In genomic region chr7:106895246-106895864, GRCh38 we compare ENCODE assay signal across 10 cellular contexts. TPM values are rescaled to one million over a fixed set of nuclear protein-coding genes. Genes with fewer than 3 reads are reported as not detected.
DNase-seq lines count a peak whose midpoint lies in the region; ATAC-seq, FAIRE-seq and TF ChIP-seq lines count a peak whose summit lies in the region.
"Had no signal": no experiment of that assay in that cellular context is flagged by ENCODE, and none has a peak within 500 bp of the region (broad histone marks: within the 10 kb centered on the region; RNA-seq: fewer than 3 reads in every experiment).

No MANE protein-coding gene starts in this region.

- no peak overlapping the region for H3K9ac ChIP-seq in colonic mucosa (ENCODE audit: low read depth in 2 of 2, low read length in 2 of 2)

- 78 to 85% (median 79%) methylated on average over 4 of the region's 4 CpGs for WGBS in small intestine, 3 donors

- H3K9me3 Mint-ChIP-seq in CD8-positive, alpha-beta memory T cell, result peaks cover 0 to 5% (median 3%) of the 10 kb centered on the region in 5 donors

- POLR2A ChIA-PET in CD8-positive, alpha-beta memory T cell (lab: Charles Lee), result no interaction called here

- no peak overlapping the region for H3K4me3 ChIP-seq in colonic mucosa
- no peak overlapping the region for H3K4me3 ChIP-seq in left ventricle myocardium inferior
- H3K4me3 ChIP-seq in small intestine (ENCODE audit: low read depth in 1 of 2, low read length in 2 of 2), result no peak overlapping the region
- H3K4me3 ChIP-seq in CD8-positive, alpha-beta memory T cell (ENCODE audit: low read length), result no peak overlapping the region

- peak; percentile 17 for DNase-seq in colonic mucosa
- no peak for DNase-seq in left ventricle myocardium inferior
- no peak for DNase-seq in small intestine
- DNase-seq in CD8-positive, alpha-beta memory T cell, result no peak
- no peak for DNase-seq in SHP77 treated with DMSO at 0.1 percent for 48 hours (lab: John Stamatoyannopoulos, UW)
- DNase-seq: left cardiac atrium had no signal

- no peaks in the 10 kb centered on the region for H3K9me3 ChIP-seq in colonic mucosa
- peaks cover 23% of the 10 kb centered on the region for H3K9me3 ChIP-seq in left ventricle myocardium inferior (replicated peaks)
- no peaks in the 10 kb centered on the region for H3K9me3 ChIP-seq in small intestine (ENCODE audit: control insufficient read depth, low read depth)
- no peaks in the 10 kb centered on the region for H3K9me3 ChIP-seq in CD8-positive, alpha-beta memory T cell (ENCODE audit: low read length)

- no peaks in the 10 kb centered on the region for H3K27me3 Mint-ChIP-seq in CD8-positive, alpha-beta memory T cell
- H3K27me3 Mint-ChIP-seq: activated naive CD4-positive, alpha-beta T cell treated with anti-CD3 and anti-CD28 coated beads, Interleukin-2, amount 50 U/mL, for 24 hours had no signal

- H3K27ac Mint-ChIP-seq in CD8-positive, alpha-beta memory T cell, result peak overlapping the region in 4 of 8 donors; percentile 37 to 71 (median 54)
- H3K27ac Mint-ChIP-seq: activated naive CD4-positive, alpha-beta T cell treated with anti-CD3 and anti-CD28 coated beads, Interleukin-2, amount 50 U/mL, for 24 hours had no signal

- no peak overlapping the region for H3K4me3 Mint-ChIP-seq in CD8-positive, alpha-beta memory T cell
- H3K4me3 Mint-ChIP-seq: activated naive CD4-positive, alpha-beta T cell treated with anti-CD3 and anti-CD28 coated beads, Interleukin-2, amount 50 U/mL, for 24 hours had no signal

- peaks cover 46 to 85% (median 83%) of the 10 kb centered on the region in 3 donors for H3K4me1 Mint-ChIP-seq in CD8-positive, alpha-beta memory T cell

- ATAC-seq in GM18498 (IDR thresholded peaks at IDR 0.05; ENCODE audit: unreplicated experiment) (peak; percentile 87), GM21367 (IDR thresholded peaks at IDR 0.05; ENCODE audit: unreplicated experiment) (peak; percentile 91), HG03469 (IDR thresholded peaks at IDR 0.05; ENCODE audit: unreplicated experiment) (peak; percentile 83)

- no peak overlapping the region for H3K27ac ChIP-seq in colonic mucosa
- H3K27ac ChIP-seq in left ventricle myocardium inferior (replicated peaks), result no peak overlapping the region
- no peak overlapping the region for H3K27ac ChIP-seq in small intestine (ENCODE audit: low read depth in 1 of 2, low read length in 1 of 2)
- no peak overlapping the region for H3K27ac ChIP-seq in CD8-positive, alpha-beta memory T cell (ENCODE audit: low read depth, low read length)

- TF ChIP-seq CTCF in colonic mucosa (IDR thresholded peaks at IDR 0.05) (no peak), left ventricle myocardium inferior (IDR thresholded peaks at IDR 0.05; ENCODE audit: borderline replicate concordance) (no peak)

- CTCF ChIA-PET in CD8-positive, alpha-beta memory T cell (lab: Charles Lee), result no interaction called here

- intact Hi-C loops in colonic mucosa (cut with DNase I), result no loop called here
- intact Hi-C loops in left ventricle myocardium inferior (cut with micrococcal nuclease), result no loop called here

- no peak for FAIRE-seq in small intestine (lab: Jason Lieb, UNC)

- H3K36me3 ChIP-seq in colonic mucosa, result no peaks in the 10 kb centered on the region
- no peaks in the 10 kb centered on the region for H3K36me3 ChIP-seq in left ventricle myocardium inferior
- H3K36me3 ChIP-seq in small intestine (ENCODE audit: control insufficient read depth in 2 of 2, insufficient read depth in 2 of 2, low read length in 2 of 2), result no peaks in the 10 kb centered on the region
- peaks cover 30% of the 10 kb centered on the region for H3K36me3 ChIP-seq in CD8-positive, alpha-beta memory T cell (ENCODE audit: insufficient read depth, low read length)

- peaks cover 27 to 93% (median 51%) of the 10 kb centered on the region in 3 donors for H3K36me3 Mint-ChIP-seq in CD8-positive, alpha-beta memory T cell

- H3K4me1 ChIP-seq in colonic mucosa (no peaks in the 10 kb centered on the region), left ventricle myocardium inferior (no peaks in the 10 kb centered on the region), small intestine (ENCODE audit: control insufficient read depth in 2 of 2, insufficient read depth in 1 of 2, low read depth in 1 of 2, low read length in 1 of 2) (no peaks in the 10 kb centered on the region)
- no peaks in the 10 kb centered on the region for H3K4me1 ChIP-seq in CD8-positive, alpha-beta memory T cell (ENCODE audit: insufficient read depth, low read length)

- H3K27me3 ChIP-seq in colonic mucosa (no peaks in the 10 kb centered on the region), left ventricle myocardium inferior (ENCODE audit: low read depth) (no peaks in the 10 kb centered on the region), small intestine (ENCODE audit: control insufficient read depth in 2 of 2, insufficient read depth in 2 of 2, low read length in 2 of 2) (no peaks in the 10 kb centered on the region)
- H3K27me3 ChIP-seq in CD8-positive, alpha-beta memory T cell (ENCODE audit: insufficient read depth, low read length, poor library complexity, severe bottlenecking), result no peaks in the 10 kb centered on the region

RNA-seq across cellular contexts. Expression of gene PIK3CG, which starts 30.3 kb away (rescaled TPM):
- 1 to 10 TPM; 2.3 TPM for total RNA-seq in colonic mucosa
- 1.7 TPM for total RNA-seq in left ventricle myocardium inferior
- 1 to 10 TPM; 1.1 TPM for polyA plus RNA-seq in small intestine
- total RNA-seq in CD8-positive, alpha-beta memory T cell, result 10 to 100 TPM; 25.3 to 26.3 TPM
- polyA plus RNA-seq in CD8-positive, alpha-beta memory T cell, result 31.0 TPM
